Comparison of ENCODE assay signal across 8 cellular contexts in genomic region chr2:231513746-231514224, GRCh38. TPM values are rescaled to one million over a fixed set of nuclear protein-coding genes. Genes with fewer than 3 reads are reported as not detected.
DNase-seq lines count a peak whose midpoint lies in the region; ATAC-seq and TF ChIP-seq lines count a peak whose summit lies in the region.

No MANE protein-coding gene starts in this region.

- peaks cover 9% of the 10 kb centered on the region for H3K36me3 Mint-ChIP-seq in dendritic cell treated with granulocyte-macrophage colony-stimulating factor and Interleukin-4, amounts not matched to agents 40 ng/mL and 50 ng/mL, for 4 days (ENCODE audit: low read depth)
- no peaks in the 10 kb centered on the region for H3K36me3 Mint-ChIP-seq in nephron (ENCODE audit: low read depth)

- no peaks in the 10 kb centered on the region for H3K9me3 Mint-ChIP-seq in dendritic cell treated with granulocyte-macrophage colony-stimulating factor and Interleukin-4, amounts not matched to agents 40 ng/mL and 50 ng/mL, for 4 days
- no peaks in the 10 kb centered on the region for H3K9me3 Mint-ChIP-seq in nephron

- ATAC-seq in HG02852 (IDR thresholded peaks at IDR 0.05; ENCODE audit: unreplicated experiment) = no peak
- no peak for ATAC-seq in HG03439 (IDR thresholded peaks at IDR 0.05; ENCODE audit: unreplicated experiment)

- H3K4me3 Mint-ChIP-seq in dendritic cell treated with granulocyte-macrophage colony-stimulating factor and Interleukin-4, amounts not matched to agents 40 ng/mL and 50 ng/mL, for 4 days = peak overlapping the region; percentile 92
- peak overlapping the region; percentile 95 to 97 (median 97) for H3K4me3 Mint-ChIP-seq in nephron

- TF ChIP-seq CTCF in BE2C (IDR thresholded peaks at IDR 0.05; ENCODE audit: low read depth, low read length) (no peak), LNCaP clone FGC (IDR thresholded peaks at IDR 0.05; ENCODE audit: control insufficient read depth, extremely low read depth, insufficient read depth) (no peak), nephron (IDR thresholded peaks at IDR 0.05; ENCODE audit: unreplicated experiment in 3 of 3) (no peak)

- H3K27me3 ChIP-seq in BE2C = no peaks in the 10 kb centered on the region

- H3K4me3 ChIP-seq in BE2C (ENCODE audit: low read depth, low read length) (peak overlapping the region; percentile 82), LNCaP clone FGC (ENCODE audit: low read depth, low read length) (peak overlapping the region; percentile 62)

- DNase-seq in BE2C (no peak), LNCaP clone FGC (ENCODE audit: low read depth) (no peak), hypothalamus (lab: John Stamatoyannopoulos, UW) (no peak), NCI-H1105 (lab: John Stamatoyannopoulos, UW) (no peak)

- intact Hi-C loops in dendritic cell treated with granulocyte-macrophage colony-stimulating factor and Interleukin-4, amounts not matched to agents 40 ng/mL and 50 ng/mL, for 4 days (cut with micrococcal nuclease) = no loop called here

- H3K27ac Mint-ChIP-seq in dendritic cell treated with granulocyte-macrophage colony-stimulating factor and Interleukin-4, amounts not matched to agents 40 ng/mL and 50 ng/mL, for 4 days = peak overlapping the region; percentile 88
- peak overlapping the region; percentile 89 to 96 (median 89) for H3K27ac Mint-ChIP-seq in nephron

- no peaks in the 10 kb centered on the region for H3K36me3 ChIP-seq in BE2C

- H3K27me3 Mint-ChIP-seq in dendritic cell treated with granulocyte-macrophage colony-stimulating factor and Interleukin-4, amounts not matched to agents 40 ng/mL and 50 ng/mL, for 4 days = peaks cover 5% of the 10 kb centered on the region
- peaks cover 5% of the 10 kb centered on the region for H3K27me3 Mint-ChIP-seq in nephron (ENCODE audit: low read depth)

- H3K4me1 Mint-ChIP-seq in dendritic cell treated with granulocyte-macrophage colony-stimulating factor and Interleukin-4, amounts not matched to agents 40 ng/mL and 50 ng/mL, for 4 days (ENCODE audit: low read depth) = peaks cover 12% of the 10 kb centered on the region
- H3K4me1 Mint-ChIP-seq in nephron = peaks cover 19% of the 10 kb centered on the region

- no peaks in the 10 kb centered on the region for H3K4me1 ChIP-seq in BE2C

- H3K9me3 ChIP-seq in BE2C = no peaks in the 10 kb centered on the region

RNA-seq across cellular contexts. Expression of gene NMUR1, which starts 16.5 kb away (rescaled TPM):
- polyA plus RNA-seq in BE2C (2012; ENCODE audit: insufficient read depth, insufficient read length, low read depth) = not detected

RNA-seq across cellular contexts. Expression of gene NCL, which starts 49.5 kb away (rescaled TPM):
- polyA plus RNA-seq in BE2C (2012; ENCODE audit: insufficient read depth, insufficient read length, low read depth) = 932 TPM
